14 cellular contexts compared by ENCODE assay signal in the genomic region with DNA sequence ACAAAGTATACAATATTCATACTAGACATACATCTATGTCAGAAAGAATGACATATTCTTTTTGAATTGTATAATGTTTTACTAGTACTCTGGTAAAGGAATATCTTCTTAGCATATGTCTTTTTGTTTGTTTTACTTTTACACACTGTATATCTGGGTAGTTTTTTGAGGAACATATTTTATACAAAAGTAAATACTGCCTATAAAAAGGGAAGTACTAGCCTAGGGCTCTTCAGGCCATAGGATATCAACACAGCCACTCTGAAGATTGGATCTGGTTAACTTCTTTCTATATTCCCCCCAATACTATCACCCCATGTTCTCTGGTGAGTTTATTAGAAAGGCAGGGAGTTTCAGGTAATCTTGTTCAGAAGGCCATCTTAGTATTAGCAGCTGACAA.
"Had no signal": no experiment of that assay in that cellular context is flagged by ENCODE, and none has a peak within 500 bp of the region (broad histone marks: within the 10 kb centered on the region; RNA-seq: fewer than 3 reads in every experiment).

No MANE protein-coding gene starts in this region.

- H3K27me3 ChIP-seq: transverse colon, vagina had no signal

- H3K4me1 Mint-ChIP-seq: activated naive CD4-positive, alpha-beta T cell treated with anti-CD3 and anti-CD28 coated beads, Interleukin-2, amount 10 ng/mL, durations not matched to agents 7 days and 5 days; natural killer cell had no signal

- ATAC-seq: left lobe of liver, SK-N-SH treated with all-trans-retinoic acid at 6 μM for 48 hours had no signal

- H3K4me1 ChIP-seq: transverse colon, vagina had no signal

- H3K27ac ChIP-seq: transverse colon, vagina had no signal

- H3K4me3 Mint-ChIP-seq: activated naive CD4-positive, alpha-beta T cell treated with anti-CD3 and anti-CD28 coated beads, Interleukin-2, amount 10 ng/mL, durations not matched to agents 7 days and 5 days; natural killer cell had no signal

- H3K4me3 ChIP-seq: transverse colon, vagina had no signal

- H3K27me3 Mint-ChIP-seq: activated naive CD4-positive, alpha-beta T cell treated with anti-CD3 and anti-CD28 coated beads, Interleukin-2, amount 10 ng/mL, durations not matched to agents 7 days and 5 days had no signal

- H3K27ac Mint-ChIP-seq: activated naive CD4-positive, alpha-beta T cell treated with anti-CD3 and anti-CD28 coated beads, Interleukin-2, amount 10 ng/mL, durations not matched to agents 7 days and 5 days; natural killer cell had no signal

- H3K36me3 ChIP-seq: transverse colon, vagina had no signal

- DNase-seq: activated CD4-positive, alpha-beta T cell treated with anti-CD3 and anti-CD28 coated beads, Interleukin-2, amount 50 U/mL, for 4 hours; activated CD4-positive, CD25-positive, alpha-beta regulatory T cell; activated naive CD4-positive, alpha-beta T cell treated with anti-CD3 and anti-CD28 coated beads, Interleukin-2, amount 10 ng/mL, durations not matched to agents 7 days and 5 days; amniotic stem cell; mammary epithelial cell; natural killer cell; posterior cingulate gyrus; stimulated activated CD4-positive, alpha-beta T cell treated with anti-CD3 and anti-CD28 coated beads, Interleukin-4, amount 100 ng/mL, for 1 hour; stimulated activated naive CD4-positive, alpha-beta T cell; substantia nigra; transverse colon had no signal

- H3K9me3 ChIP-seq: transverse colon, vagina had no signal
